ENCODE assay signal across 26 cellular contexts in genomic region chr3:151443583-151443982, GRCh38. TPM values are rescaled to one million over a fixed set of nuclear protein-coding genes. Genes with fewer than 3 reads are reported as not detected.
DNase-seq lines count a peak whose midpoint lies in the region; ATAC-seq and TF ChIP-seq lines count a peak whose summit lies in the region.
"Had no signal": no experiment of that assay in that cellular context is flagged by ENCODE, and none has a peak within 500 bp of the region (broad histone marks: within the 10 kb centered on the region; RNA-seq: fewer than 3 reads in every experiment).

No MANE protein-coding gene starts in this region.

- H2AFZ ChIP-seq in GM23338, result no peak overlapping the region

- peaks cover 10% of the 10 kb centered on the region; the same call in 1 of the 2 replicates for H3K4me1 ChIP-seq in GM23338 (ENCODE audit: insufficient read depth)
- H3K4me1 ChIP-seq: left ventricle myocardium inferior, testis had no signal

- no peaks in the 10 kb centered on the region for H3F3A ChIP-seq in GM23338 (replicated peaks; ENCODE audit: low read depth)

- H3K4me3 ChIP-seq in GM23338, result no peak overlapping the region
- H3K4me3 ChIP-seq: left ventricle myocardium inferior, SK-N-MC, testis had no signal

- peaks cover 4% of the 10 kb centered on the region for H3K36me3 Mint-ChIP-seq in GM23338 (ENCODE audit: low read depth)
- no peaks in the 10 kb centered on the region for H3K36me3 Mint-ChIP-seq in WTC11
- H3K36me3 Mint-ChIP-seq in osteocyte (ENCODE audit: unreplicated experiment), result no peaks in the 10 kb centered on the region
- H3K36me3 Mint-ChIP-seq: activated naive CD8-positive, alpha-beta T cell; brain; CD4-positive, alpha-beta memory T cell; stimulated activated effector memory CD8-positive, alpha-beta T cell treated with anti-CD3 and anti-CD28 coated beads, Interleukin-12 subunit alpha, Interleukin-12 subunit beta, amount 100 ng/mL, for 72 hours had no signal

- peaks cover 2% of the 10 kb centered on the region; the same call in 1 of the 3 replicates for H3K9me3 Mint-ChIP-seq in GM23338
- H3K9me3 Mint-ChIP-seq in WTC11, result peaks cover 16% of the 10 kb centered on the region
- no peaks in the 10 kb centered on the region for H3K9me3 Mint-ChIP-seq in osteocyte (ENCODE audit: unreplicated experiment)
- H3K9me3 Mint-ChIP-seq: CD4-positive, alpha-beta memory T cell; stimulated activated effector memory CD8-positive, alpha-beta T cell treated with anti-CD3 and anti-CD28 coated beads, Interleukin-12 subunit alpha, Interleukin-12 subunit beta, amount 100 ng/mL, for 72 hours had no signal

- no peaks in the 10 kb centered on the region for H3K27me3 ChIP-seq in GM23338 (ENCODE audit: insufficient read depth)
- H3K27me3 ChIP-seq: testis had no signal

- no peak overlapping the region for H3K4me2 ChIP-seq in GM23338

- peaks cover 14% of the 10 kb centered on the region; the same call in 1 of the 2 replicates for H3K9me2 ChIP-seq in GM23338 (ENCODE audit: insufficient read depth)

- DNase-seq in A172 (ENCODE audit: low spot score) (peak; percentile 24), GM23338 (ENCODE audit: low spot score) (peak; percentile 62), WTC11 (ENCODE audit: low spot score) (peak; percentile 57), iPS-NIHi7 (ENCODE audit: extremely low spot score) (peak; percentile 67), germinal center (ENCODE audit: low spot score) (no peak), osteocyte (ENCODE audit: extremely low spot score, unreplicated experiment) (no peak), AG20443 (ENCODE audit: low spot score) (no peak), NCI-H2107 (lab: John Stamatoyannopoulos, UW) (no peak)
- DNase-seq: activated CD4-positive, alpha-beta T cell treated with anti-CD3 and anti-CD28 coated beads for 1 hour; CD4-positive, alpha-beta memory T cell; foreskin melanocyte; left ventricle myocardium inferior; NCI-H1417 treated with DMSO at 0.1 percent for 48 hours; occipital lobe; right cardiac atrium; T1000; testis had no signal

- H3K27ac Mint-ChIP-seq in GM23338 (no peak overlapping the region), WTC11 (no peak overlapping the region), osteocyte (ENCODE audit: unreplicated experiment) (no peak overlapping the region)
- H3K27ac Mint-ChIP-seq: activated naive CD8-positive, alpha-beta T cell; brain; CD4-positive, alpha-beta memory T cell; stimulated activated effector memory CD8-positive, alpha-beta T cell treated with anti-CD3 and anti-CD28 coated beads, Interleukin-12 subunit alpha, Interleukin-12 subunit beta, amount 100 ng/mL, for 72 hours had no signal

- H3K36me3 ChIP-seq in GM23338 (ENCODE audit: insufficient read depth), result no peaks in the 10 kb centered on the region

- H3K27ac ChIP-seq in GM23338 (ENCODE audit: low read depth), result no peak overlapping the region
- H3K27ac ChIP-seq: left ventricle myocardium inferior, SK-N-MC, testis had no signal

- POLR2A ChIA-PET in WTC11 (lab: Charles Lee), result no interaction called here

- H3K79me2 ChIP-seq in GM23338 (replicated peaks; ENCODE audit: insufficient read depth), result no peaks in the 10 kb centered on the region

- no peak overlapping the region for H3K4me3 Mint-ChIP-seq in GM23338
- H3K4me3 Mint-ChIP-seq in WTC11, result no peak overlapping the region
- no peak overlapping the region for H3K4me3 Mint-ChIP-seq in osteocyte (ENCODE audit: unreplicated experiment)
- H3K4me3 Mint-ChIP-seq: activated naive CD8-positive, alpha-beta T cell; brain; CD4-positive, alpha-beta memory T cell; stimulated activated effector memory CD8-positive, alpha-beta T cell treated with anti-CD3 and anti-CD28 coated beads, Interleukin-12 subunit alpha, Interleukin-12 subunit beta, amount 100 ng/mL, for 72 hours had no signal

- H3K4me1 Mint-ChIP-seq in GM23338 (peaks cover 10% of the 10 kb centered on the region), WTC11 (peaks cover 11% of the 10 kb centered on the region), osteocyte (ENCODE audit: unreplicated experiment) (no peaks in the 10 kb centered on the region)
- H3K4me1 Mint-ChIP-seq: brain; CD4-positive, alpha-beta memory T cell; stimulated activated effector memory CD8-positive, alpha-beta T cell treated with anti-CD3 and anti-CD28 coated beads, Interleukin-12 subunit alpha, Interleukin-12 subunit beta, amount 100 ng/mL, for 72 hours had no signal

- no peaks in the 10 kb centered on the region for H4K20me1 ChIP-seq in GM23338 (replicated peaks; ENCODE audit: insufficient read depth)

- peak; percentile 62 for ATAC-seq in GM23338
- ATAC-seq in WTC11, result peak; percentile 67
- ATAC-seq: Panc1; right cardiac atrium; stimulated activated effector memory CD8-positive, alpha-beta T cell treated with anti-CD3 and anti-CD28 coated beads, Interleukin-12 subunit alpha, Interleukin-12 subunit beta, amount 100 ng/mL, for 72 hours had no signal

- CTCF ChIA-PET in WTC11 (lab: Charles Lee), result no interaction called here

- H3K27me3 Mint-ChIP-seq in GM23338 (ENCODE audit: insufficient read depth, low read depth, poor library complexity) (peaks cover 1% of the 10 kb centered on the region), WTC11 (ENCODE audit: low read depth) (no peaks in the 10 kb centered on the region), osteocyte (ENCODE audit: unreplicated experiment) (peaks cover 11% of the 10 kb centered on the region)
- H3K27me3 Mint-ChIP-seq: activated naive CD8-positive, alpha-beta T cell had no signal

- no peak for TF ChIP-seq CTCF in GM23338 (conservative IDR thresholded peaks at IDR 0.05; ENCODE audit: low read depth in 2 of 2)
- TF ChIP-seq CTCF in WTC11 (IDR thresholded peaks at IDR 0.05), result no peak
- TF ChIP-seq CTCF in osteocyte (IDR thresholded peaks at IDR 0.05), result no peak

TF ChIP-seq in GM23338, 12 proteins besides CTCF, POLR2A, EP300 and RAD21 (continues in another document):
- no peak for TF ChIP-seq NANOG (IDR thresholded peaks at IDR 0.05; ENCODE audit: borderline replicate concordance)
- no peak for TF ChIP-seq ZNF114 (CRISPR knock-in tag; IDR thresholded peaks at IDR 0.05)
- no peak for TF ChIP-seq STAT1 (IDR thresholded peaks at IDR 0.05; ENCODE audit: unreplicated experiment)

TF ChIP-seq in WTC11, 78 proteins besides CTCF, POLR2A, EP300 and RAD21 (continues in another document):
- TF ChIP-seq OVOL2 (CRISPR knock-in tag; IDR thresholded peaks at IDR 0.05; ENCODE audit: borderline replicate concordance) (no peak), NFE2L1 (CRISPR knock-in tag; IDR thresholded peaks at IDR 0.05) (no peak), GRHL2 (CRISPR knock-in tag; IDR thresholded peaks at IDR 0.05; ENCODE audit: insufficient replicate concordance, severe bottlenecking) (no peak), FOXP4 (CRISPR knock-in tag; IDR thresholded peaks at IDR 0.05) (no peak), CBFB (CRISPR knock-in tag; IDR thresholded peaks at IDR 0.05; ENCODE audit: low read depth) (no peak), ZNF138 (CRISPR knock-in tag; conservative IDR thresholded peaks at IDR 0.05) (no peak), RORB (CRISPR knock-in tag; IDR thresholded peaks at IDR 0.05) (no peak), MYBL2 (CRISPR knock-in tag; IDR thresholded peaks at IDR 0.05) (no peak), SMAD3 (CRISPR knock-in tag; IDR thresholded peaks at IDR 0.05; ENCODE audit: borderline replicate concordance) (no peak)

RNA-seq across cellular contexts. Expression of gene IGSF10, which starts 17.3 kb away (rescaled TPM):
- total RNA-seq in A172 (2014; rRNA removed; shearing (Covaris generic)), result 0.31 and 1.3 TPM in 2 replicates
- 0.94 and 1.4 TPM in 2 replicates for total RNA-seq in GM23338 (2014; rRNA removed; shearing (Covaris generic))
- polyA plus RNA-seq in GM23338 (2016; fragmentation: Nextera tagmentation; extraction: Ambion mirVana), result 0.24 and 0.50 TPM in 2 replicates
- 0.60 to 0.70 TPM (median 0.66 TPM) in 3 replicates for total RNA-seq in WTC11 (2021)
- total RNA-seq in osteocyte, result 1.2 and 1.4 TPM in 2 replicates
- total RNA-seq: activated CD8-positive, alpha-beta memory T cell treated with anti-CD3 and anti-CD28 coated beads for 36 hours; CD4-positive, alpha-beta memory T cell had no signal
- polyA plus RNA-seq: CD4-positive, alpha-beta memory T cell had no signal

RNA-seq across cellular contexts. Expression of gene P2RY12, which starts 59.0 kb away (rescaled TPM):
- not detected in 2 replicates for total RNA-seq in A172 (2014; rRNA removed; shearing (Covaris generic))
- not detected in 2 replicates for total RNA-seq in GM23338 (2014; rRNA removed; shearing (Covaris generic))
- polyA plus RNA-seq in GM23338 (2016; fragmentation: Nextera tagmentation; extraction: Ambion mirVana), result 0.40 and 1.1 TPM in 2 replicates
- not detected in 3 replicates for total RNA-seq in WTC11 (2021)
- total RNA-seq in osteocyte, result not detected in 2 replicates
- total RNA-seq: activated CD8-positive, alpha-beta memory T cell treated with anti-CD3 and anti-CD28 coated beads for 36 hours; CD4-positive, alpha-beta memory T cell; epithelial cell of proximal tubule; HT1080; LHCN-M2; testis had no signal
- polyA plus RNA-seq: CD4-positive, alpha-beta memory T cell had no signal

Comparison
In these comparisons a context has a peak if more than half of its experiments do, and no peak if none do; other contexts are left out.
1. DNase-seq: peak in A172 (single experiment), GM23338 (single experiment), WTC11 (single experiment) and iPS-NIHi7 (single experiment); none in germinal center (single experiment), osteocyte (single experiment), AG20443 (single experiment) and NCI-H2107 (single experiment).